ENCODE assay signal across 8 cellular contexts in the genomic region with DNA sequence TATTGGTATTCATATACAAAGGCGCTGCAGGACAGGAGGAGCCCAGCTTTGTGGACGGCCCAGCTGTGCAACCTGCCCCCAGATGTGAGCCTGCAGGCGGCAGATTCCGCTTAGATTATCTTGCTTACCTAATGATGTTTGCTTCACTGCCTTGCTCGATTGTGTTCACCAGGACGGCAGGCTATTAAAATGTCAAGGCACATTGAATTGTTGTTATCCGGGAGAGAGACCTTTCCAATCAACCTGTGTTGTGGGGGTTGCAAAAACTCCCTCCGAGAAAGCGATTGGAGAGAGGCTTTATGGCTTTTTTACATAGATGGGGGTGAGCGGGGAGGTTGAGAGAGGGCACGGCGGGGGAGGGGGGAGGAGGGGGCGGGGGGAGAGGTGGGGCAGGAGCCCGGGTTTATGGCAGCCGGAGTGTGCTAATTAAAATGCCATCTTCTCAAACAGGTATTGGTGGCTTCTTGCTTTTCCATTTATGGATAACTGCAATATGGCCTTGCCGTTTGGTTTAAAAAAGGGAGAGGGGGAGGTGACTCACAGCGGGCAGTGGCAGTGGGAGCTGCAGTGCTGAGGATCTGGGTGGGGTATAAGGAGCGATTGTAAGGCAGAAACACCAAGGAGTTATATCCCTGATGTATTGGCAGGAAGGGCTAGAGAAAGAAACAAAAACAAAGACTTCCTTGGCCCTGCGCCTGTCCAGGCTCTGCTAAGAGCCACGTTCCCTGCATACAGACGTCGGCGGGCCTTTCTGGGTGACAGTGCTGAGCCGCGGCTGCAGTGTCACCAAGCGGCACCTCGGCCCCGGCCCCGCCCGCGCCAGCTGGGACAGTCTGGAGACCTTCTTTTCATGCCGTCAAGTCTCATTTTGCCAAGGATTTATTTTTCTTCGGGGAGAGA.
DNase-seq lines count a peak whose midpoint lies in the region; ATAC-seq and TF ChIP-seq lines count a peak whose summit lies in the region.

No MANE protein-coding gene starts in this region.

- H3K4me3 Mint-ChIP-seq in chondrocyte (ENCODE audit: unreplicated experiment): peak overlapping the region; percentile 88

- peaks cover 16% of the 10 kb centered on the region for H3K4me1 Mint-ChIP-seq in chondrocyte (ENCODE audit: low read depth)

- H3K9me3 Mint-ChIP-seq in chondrocyte (ENCODE audit: low read depth): no peaks in the 10 kb centered on the region

- peak; percentile 28 to 40 for DNase-seq in NOMO-1 (lab: John Stamatoyannopoulos, UW; ENCODE audit: unreplicated experiment in 2 of 2)
- no peak for DNase-seq in NOMO-1 treated with dmso at 0.1 percent for 144 hours (lab: John Stamatoyannopoulos, UW; ENCODE audit: unreplicated experiment)
- DNase-seq in NCI-H1694 (lab: John Stamatoyannopoulos, UW): peak; percentile 39
- peak; percentile 66 for DNase-seq in activated CD4-positive, CD25-positive, alpha-beta regulatory T cell treated with anti-CD3 and anti-CD28 coated beads, Interleukin-2, amount 50 U/mL, for 72 hours
- no peak for DNase-seq in chondrocyte (ENCODE audit: low spot score)
- DNase-seq in kidney glomerular epithelial cell (lab: John Stamatoyannopoulos, UW): peak; percentile 31
- DNase-seq in stimulated activated CD4-positive, alpha-beta T cell treated with anti-CD3 and anti-CD28 coated beads, Interleukin-12 subunit alpha, Interleukin-12 subunit beta, amount 100 ng/mL, for 48 hours (ENCODE audit: low read depth in 2 of 3, low spot score in 1 of 3): peak; percentile 37 to 56 (median 42)

- TF ChIP-seq CTCF in chondrocyte (IDR thresholded peaks at IDR 0.05): no peak

- H3K27ac Mint-ChIP-seq in chondrocyte (ENCODE audit: unreplicated experiment): peak overlapping the region; percentile 98

- no peaks in the 10 kb centered on the region for H3K36me3 Mint-ChIP-seq in chondrocyte (ENCODE audit: low read depth)

- ATAC-seq in HG02870 (IDR thresholded peaks at IDR 0.05; ENCODE audit: unreplicated experiment): peak; percentile 74

- no peaks in the 10 kb centered on the region for H3K27me3 Mint-ChIP-seq in chondrocyte (ENCODE audit: low read depth)

Comparison
In these comparisons a context has a peak if more than half of its experiments do, and no peak if none do; other contexts are left out.
1. DNase-seq: peak in NOMO-1 (2 of 2), NCI-H1694 (single experiment), activated CD4-positive, CD25-positive, alpha-beta regulatory T cell treated with anti-CD3 and anti-CD28 coated beads, Interleukin-2, amount 50 U/mL, for 72 hours (single experiment), kidney glomerular epithelial cell (single experiment) and stimulated activated CD4-positive, alpha-beta T cell treated with anti-CD3 and anti-CD28 coated beads, Interleukin-12 subunit alpha, Interleukin-12 subunit beta, amount 100 ng/mL, for 48 hours (3 of 3); none in NOMO-1 treated with dmso at 0.1 percent for 144 hours (single experiment) and chondrocyte (single experiment).